ENCODE assay signal across 8 cellular contexts in genomic region chr17:28405632-28406477, GRCh38. TPM values are rescaled to one million over a fixed set of nuclear protein-coding genes. Genes with fewer than 3 reads are reported as not detected.
DNase-seq lines count a peak whose midpoint lies in the region; ATAC-seq and TF ChIP-seq lines count a peak whose summit lies in the region.

Gene SLC46A1, minus strand, starts transcription at chr17:28406212. Its CDS starts 98 bp downstream, at chr17:28406114.

- TF ChIP-seq CTCF in fibroblast of mammary gland (conservative IDR thresholded peaks at IDR 0.05; ENCODE audit: control insufficient read depth, insufficient read depth, low read depth, low read length): no peak
- TF ChIP-seq CTCF in natural killer cell (IDR thresholded peaks at IDR 0.05): no peak

- H3K27ac Mint-ChIP-seq in natural killer cell: no peak within 1 kb of the TSS

- no peaks in the 10 kb centered on the region for H3K9me3 Mint-ChIP-seq in natural killer cell

- peaks cover 6 to 7% of the 10 kb centered on the region in 2 donors for H3K27me3 Mint-ChIP-seq in natural killer cell (ENCODE audit: low read depth in 2 of 2)

- DNase-seq in NCI-H524 treated with DMSO at 0.1 percent for 48 hours (lab: John Stamatoyannopoulos, UW): peak; percentile 54
- DNase-seq in activated T-cell treated with anti-CD3 and anti-CD28 coated beads, Interleukin-2, amount 50 U/mL, for 1 hour: peak; percentile 44
- DNase-seq in fibroblast of mammary gland (ENCODE audit: low read depth): peak; percentile 16
- DNase-seq in natural killer cell: no peak
- peak in 37 of 49 donors; percentile 11 to 82 (median 43) for DNase-seq in substantia nigra (lab: John Stamatoyannopoulos, UW)
- DNase-seq in pons (ENCODE audit: low spot score): no peak

- H3K27ac ChIP-seq in substantia nigra (ENCODE audit: low read depth, low read length, poor library complexity, severe bottlenecking): peak within 1 kb of the TSS; percentile 68

- intact Hi-C loops in natural killer cell (cut with micrococcal nuclease): no loop called here

- peak within 1 kb of the TSS; percentile 80 for H3K4me3 ChIP-seq in GM08714 (ENCODE audit: low read length)
- peak within 1 kb of the TSS; percentile 63 for H3K4me3 ChIP-seq in fibroblast of mammary gland (ENCODE audit: control insufficient read depth, low read depth, low read length)

- H3K36me3 Mint-ChIP-seq in natural killer cell: no peaks in the 10 kb centered on the region

- peak; percentile 76 for ATAC-seq in HG02852 (IDR thresholded peaks at IDR 0.05; ENCODE audit: unreplicated experiment)
- peak; percentile 56 to 74 (median 73) for ATAC-seq in natural killer cell

- H3K4me1 Mint-ChIP-seq in natural killer cell: peaks cover 0 to 3% of the 10 kb centered on the region in 2 donors

- H3K4me3 Mint-ChIP-seq in natural killer cell: peak within 1 kb of the TSS; percentile 71

RNA-seq across cellular contexts. Expression of gene SLC46A1, which starts in this region (rescaled TPM):
- total RNA-seq in natural killer cell: under 1 TPM; 0.54 to 0.84 (median 0.55) TPM

Comparison
In these comparisons a context has a peak if more than half of its experiments do, and no peak if none do; other contexts are left out.
1. Peak in ATAC-seq in natural killer cell; RNA of the gene not detected or under 1 TPM.
2. DNase-seq: peak in NCI-H524 treated with DMSO at 0.1 percent for 48 hours (single experiment), activated T-cell treated with anti-CD3 and anti-CD28 coated beads, Interleukin-2, amount 50 U/mL, for 1 hour (single experiment), fibroblast of mammary gland (single experiment) and substantia nigra (37 of 49); none in natural killer cell (single experiment) and pons (single experiment).